Comparison of ENCODE assay signal across 16 cellular contexts in genomic region chr7:43655584-43655983, GRCh38.
"Had no signal": no experiment of that assay in that cellular context is flagged by ENCODE, and none has a peak within 500 bp of the region (broad histone marks: within the 10 kb centered on the region; RNA-seq: fewer than 3 reads in every experiment).

No MANE protein-coding gene starts in this region.

- H3K4me3 ChIP-seq: esophagus squamous epithelium, ovary, psoas muscle, transverse colon, uterus had no signal

- H3K9me3 ChIP-seq: esophagus squamous epithelium, ovary, psoas muscle, transverse colon, uterus had no signal

- H3K27ac ChIP-seq: esophagus squamous epithelium, ovary, psoas muscle, transverse colon, uterus had no signal

- DNase-seq: activated CD4-positive, alpha-beta T cell treated with anti-CD3 and anti-CD28 coated beads, Interleukin-2, amount 50 U/mL, for 4 hours; activated naive CD4-positive, alpha-beta T cell treated with Interleukin-2 at 50 U/mL for 16 hours; activated T-cell treated with anti-CD3 and anti-CD28 coated beads, Interleukin-2, amount 50 U/mL, for 24 hours; dermis blood vessel endothelial cell; effector memory CD4-positive, alpha-beta T cell; esophagus squamous epithelium; naive thymus-derived CD4-positive, alpha-beta T cell; ovary; psoas muscle; right cardiac atrium; stimulated activated CD4-positive, alpha-beta T cell treated with anti-CD3 and anti-CD28 coated beads, Interleukin-2, amount 100 ng/mL, for 24 hours; stimulated activated naive CD4-positive, alpha-beta T cell treated with Interleukin-2 at 50 U/mL for 16 hours; transverse colon; uterus had no signal

- ATAC-seq: naive thymus-derived CD4-positive, alpha-beta T cell; psoas muscle; right cardiac atrium had no signal

- H3K27me3 Mint-ChIP-seq: activated T-cell treated with anti-CD3 and anti-CD28 coated beads, Interleukin-2, amount 50 U/mL, for 24 hours; memory B cell; naive thymus-derived CD4-positive, alpha-beta T cell had no signal

- H3K27ac Mint-ChIP-seq: activated T-helper 2 cell treated with anti-CD3 and anti-CD28 coated beads, Interferon-gamma antibody, Interleukin-2, Interleukin-4, amounts not matched to agents 10 μg/mL and 5 μg/mL and 100 μg/mL, durations not matched to agents 14 hours and 24 hours and 36 hours had no signal

- H3K36me3 ChIP-seq: ovary, transverse colon, uterus had no signal

- H3K9me3 Mint-ChIP-seq: activated T-cell treated with anti-CD3 and anti-CD28 coated beads, Interleukin-2, amount 50 U/mL, for 24 hours had no signal

- H3K4me3 Mint-ChIP-seq: activated T-cell treated with anti-CD3 and anti-CD28 coated beads, Interleukin-2, amount 50 U/mL, for 24 hours; memory B cell had no signal

- H3K27me3 ChIP-seq: esophagus squamous epithelium, ovary, transverse colon, uterus had no signal
